ENCODE assay signal across 12 cellular contexts in the genomic region with DNA sequence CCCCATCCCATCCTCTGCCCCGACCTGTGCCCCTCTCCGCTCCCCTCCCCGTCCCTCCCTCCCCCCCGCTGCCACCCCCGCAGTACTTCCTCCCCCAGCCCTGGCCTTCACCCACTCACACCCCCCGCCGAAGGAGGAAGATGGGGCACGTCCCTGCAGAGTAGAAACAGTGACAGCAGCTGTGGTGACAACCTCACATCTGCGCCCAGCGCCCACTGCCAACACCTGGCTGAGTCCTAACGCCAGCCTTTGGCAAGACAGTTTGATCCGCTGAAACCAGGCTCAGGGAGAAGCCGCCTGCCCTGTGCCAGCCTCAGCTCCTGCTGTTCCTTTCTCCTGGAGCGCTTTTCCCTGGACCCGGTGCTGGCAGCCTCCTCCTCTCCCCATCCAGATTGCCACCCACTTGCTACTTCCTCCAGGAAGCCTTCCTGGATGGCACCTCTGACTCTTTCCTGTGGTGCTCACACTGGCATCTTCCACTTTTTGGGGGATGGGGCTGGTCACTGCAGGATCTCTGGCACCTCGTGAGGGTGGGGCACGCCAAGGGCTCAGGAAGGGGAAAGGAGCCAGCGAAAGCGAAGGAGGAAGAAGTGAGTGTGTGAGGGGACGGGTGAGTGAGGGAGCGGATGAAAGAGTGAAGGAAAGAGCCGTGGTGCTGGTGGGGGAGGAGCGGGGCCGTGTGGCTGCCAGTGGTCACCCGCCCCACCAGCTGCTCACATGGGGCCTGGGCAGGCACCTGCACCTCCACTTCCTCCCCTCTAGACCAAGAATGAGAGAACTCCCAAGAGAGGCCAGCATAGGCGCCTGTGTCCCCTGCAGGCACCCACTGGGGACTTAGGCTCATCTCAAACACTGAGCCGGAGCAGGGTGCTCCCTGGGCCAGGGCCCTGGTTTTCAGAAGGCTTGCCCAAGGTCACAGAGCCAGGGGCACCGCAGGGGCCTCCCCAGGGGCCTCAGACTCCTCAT. TPM values are rescaled to one million over a fixed set of nuclear protein-coding genes. Genes with fewer than 3 reads are reported as not detected.
DNase-seq lines count a peak whose midpoint lies in the region; ATAC-seq, FAIRE-seq and TF ChIP-seq lines count a peak whose summit lies in the region.
"Had no signal": no experiment of that assay in that cellular context is flagged by ENCODE, and none has a peak within 500 bp of the region (broad histone marks: within the 10 kb centered on the region; RNA-seq: fewer than 3 reads in every experiment).

No MANE protein-coding gene starts in this region.

- H3K4me3 ChIP-seq in kidney (ENCODE audit: low read length in 2 of 2) = no peak overlapping the region
- H3K4me3 ChIP-seq: right lobe of liver had no signal

- no peak for DNase-seq in activated CD4-positive, CD25-positive, alpha-beta regulatory T cell treated with anti-CD3 and anti-CD28 coated beads, Interleukin-2, amount 50 U/mL, for 72 hours
- DNase-seq in activated naive CD4-positive, alpha-beta T cell treated with anti-CD3 and anti-CD28 coated beads for 36 hours = peak; percentile 53
- peak; percentile 15 to 71 for DNase-seq in stimulated activated CD4-positive, alpha-beta T cell treated with anti-CD3 and anti-CD28 coated beads, Interleukin-4, amount 100 ng/mL, for 4 hours
- no peak for DNase-seq in kidney
- no peak for DNase-seq in occipital lobe (lab: John Stamatoyannopoulos, UW)
- DNase-seq: islet precursor cell, NCI-H1048, right lobe of liver, RPMI8226 had no signal

- no peak overlapping the region for H3K27ac Mint-ChIP-seq in activated naive CD4-positive, alpha-beta T cell treated with anti-CD3 and anti-CD28 coated beads for 36 hours

- H3K9me3 ChIP-seq in kidney (ENCODE audit: control insufficient read depth in 1 of 2, low read length in 2 of 2) = no peaks in the 10 kb centered on the region
- H3K9me3 ChIP-seq: right lobe of liver had no signal

- peaks cover 41% of the 10 kb centered on the region for H3K4me1 Mint-ChIP-seq in activated naive CD4-positive, alpha-beta T cell treated with anti-CD3 and anti-CD28 coated beads for 36 hours (ENCODE audit: low read depth)

- TF ChIP-seq CTCF in kidney (IDR thresholded peaks at IDR 0.05; ENCODE audit: borderline replicate concordance, extremely low read depth, insufficient read depth) = no peak

- H3K9me3 Mint-ChIP-seq in activated naive CD4-positive, alpha-beta T cell treated with anti-CD3 and anti-CD28 coated beads for 36 hours = no peaks in the 10 kb centered on the region

- CTCF ChIA-PET in activated naive CD4-positive, alpha-beta T cell treated with anti-CD3 and anti-CD28 coated beads for 36 hours (lab: Charles Lee) = no interaction called here

- no peak for FAIRE-seq in kidney (lab: Jason Lieb, UNC)

- H3K4me3 Mint-ChIP-seq in activated naive CD4-positive, alpha-beta T cell treated with anti-CD3 and anti-CD28 coated beads for 36 hours = no peak overlapping the region

- no peaks in the 10 kb centered on the region for H3K4me1 ChIP-seq in kidney (ENCODE audit: control insufficient read depth in 1 of 2, insufficient read depth in 1 of 2, low read depth in 1 of 2, low read length in 2 of 2)

- H3K36me3 ChIP-seq in kidney (ENCODE audit: control insufficient read depth in 1 of 2, insufficient read depth in 2 of 2, low read length in 2 of 2) = no peaks in the 10 kb centered on the region
- H3K36me3 ChIP-seq: right lobe of liver had no signal

- H3K9ac ChIP-seq in kidney (ENCODE audit: low read length in 2 of 2) = no peak overlapping the region

- H3K27ac ChIP-seq in kidney (ENCODE audit: low read depth in 2 of 2, low read length in 2 of 2) = no peak overlapping the region
- H3K27ac ChIP-seq: right lobe of liver had no signal

- H3K27me3 Mint-ChIP-seq in activated naive CD4-positive, alpha-beta T cell treated with anti-CD3 and anti-CD28 coated beads for 36 hours (ENCODE audit: low read depth) = no peaks in the 10 kb centered on the region

- intact Hi-C loops in activated naive CD4-positive, alpha-beta T cell treated with anti-CD3 and anti-CD28 coated beads for 36 hours (cut with micrococcal nuclease) = no loop called here
- intact Hi-C loops in kidney (cut with DNase I) = no loop called here

- peak; percentile 51 to 63 for ATAC-seq in activated CD4-positive, CD25-positive, alpha-beta regulatory T cell treated with anti-CD3 and anti-CD28 coated beads, Interleukin-2, amount 50 U/mL, for 24 hours
- ATAC-seq in HG03108 (IDR thresholded peaks at IDR 0.05; ENCODE audit: unreplicated experiment) = peak; percentile 73
- ATAC-seq in GM21381 (IDR thresholded peaks at IDR 0.05; ENCODE audit: unreplicated experiment) = no peak

- H3K36me3 Mint-ChIP-seq in activated naive CD4-positive, alpha-beta T cell treated with anti-CD3 and anti-CD28 coated beads for 36 hours (ENCODE audit: low read depth) = no peaks in the 10 kb centered on the region

RNA-seq across cellular contexts. Expression of a gene that starts 27.0 kb away (rescaled TPM):
- total RNA-seq in activated naive CD4-positive, alpha-beta T cell treated with anti-CD3 and anti-CD28 coated beads for 36 hours = 10 to 100 TPM; 11.0 to 12.2 TPM
- total RNA-seq in kidney (9.2 TPM), occipital lobe (1.2 TPM)
- polyA plus RNA-seq in kidney (ENCODE audit: insufficient read depth, low read depth, low replicate concordance) = 1.9 TPM

Comparison
In these comparisons a context has a peak if more than half of its experiments do, and no peak if none do; other contexts are left out.
1. DNase-seq: peak in activated naive CD4-positive, alpha-beta T cell treated with anti-CD3 and anti-CD28 coated beads for 36 hours (single experiment) and stimulated activated CD4-positive, alpha-beta T cell treated with anti-CD3 and anti-CD28 coated beads, Interleukin-4, amount 100 ng/mL, for 4 hours (2 of 2); none in activated CD4-positive, CD25-positive, alpha-beta regulatory T cell treated with anti-CD3 and anti-CD28 coated beads, Interleukin-2, amount 50 U/mL, for 72 hours (single experiment), kidney (single experiment) and occipital lobe (single experiment).